In genomic region chr2:186848873-186849578, GRCh38 we compare ENCODE assay signal across 8 cellular contexts. TPM values are rescaled to one million over a fixed set of nuclear protein-coding genes. Genes with fewer than 3 reads are reported as not detected.
A peak's percentile ranks its signal among the peaks of the same experiment; 100 is the strongest.
DNase-seq lines count a peak whose midpoint lies in the region; ATAC-seq, FAIRE-seq and TF ChIP-seq lines count a peak whose summit lies in the region.

A gene with protein sequence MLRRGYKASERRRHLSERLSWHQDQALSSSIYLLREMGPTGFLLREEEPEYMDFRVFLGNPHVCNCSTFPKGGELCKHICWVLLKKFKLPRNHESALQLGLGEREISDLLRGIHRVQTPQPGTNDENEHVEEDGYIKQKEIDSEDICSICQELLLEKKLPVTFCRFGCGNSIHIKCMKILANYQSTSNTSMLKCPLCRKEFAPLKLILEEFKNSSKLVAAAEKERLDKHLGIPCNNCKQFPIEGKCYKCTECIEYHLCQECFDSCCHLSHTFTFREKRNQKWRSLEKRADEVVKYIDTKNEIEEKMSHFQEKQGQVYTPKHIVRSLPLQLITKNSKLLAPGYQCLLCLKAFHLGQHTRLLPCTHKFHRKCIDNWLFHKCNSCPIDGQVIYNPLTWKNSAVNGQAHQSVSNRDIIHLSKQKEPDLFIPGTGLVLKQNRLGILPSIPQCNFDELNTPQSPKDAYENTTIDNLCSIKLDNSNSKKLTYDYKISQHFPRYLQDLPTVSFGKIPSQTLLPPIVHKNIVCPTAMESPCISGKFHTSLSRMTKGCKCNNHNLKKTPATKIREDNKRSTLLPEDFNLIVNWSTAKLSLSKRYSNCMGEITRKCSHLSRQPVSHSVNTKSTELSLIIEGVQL (minus strand): TSS chr2:186849170. CDS start chr2:186849130, 40 bp downstream.

- WGBS in transverse colon (ENCODE audit: low coverage in 1 of 2), 2 donors: 13 to 25% methylated on average over 6 to 39 of the region's 39 CpGs

- peak within 1 kb of the TSS; percentile 71 to 74 for H3K4me3 Mint-ChIP-seq in activated T-cell treated with anti-CD3 and anti-CD28 coated beads, Interleukin-2, amount 50 U/mL, for 72 hours
- H3K4me3 Mint-ChIP-seq in naive thymus-derived CD4-positive, alpha-beta T cell: peak within 1 kb of the TSS; percentile 18 to 76 (median 66)

- peaks cover 20% of the 10 kb centered on the region for H3K27me3 Mint-ChIP-seq in activated T-cell treated with anti-CD3 and anti-CD28 coated beads, Interleukin-2, amount 50 U/mL, for 72 hours (ENCODE audit: low read depth)
- H3K27me3 Mint-ChIP-seq in naive thymus-derived CD4-positive, alpha-beta T cell: peaks cover 16 to 42% (median 27%) of the 10 kb centered on the region in 5 donors

- H3K4me3 ChIP-seq in fibroblast of villous mesenchyme (ENCODE audit: low read depth, low read length): peak within 1 kb of the TSS; percentile 65
- peak within 1 kb of the TSS; percentile 20 for H3K4me3 ChIP-seq in naive thymus-derived CD4-positive, alpha-beta T cell (ENCODE audit: low read length)
- peak within 1 kb of the TSS; percentile 10 to 42 (median 16) for H3K4me3 ChIP-seq in transverse colon

- CTCF ChIA-PET in naive thymus-derived CD4-positive, alpha-beta T cell (lab: Charles Lee): no interaction called here

- DNase-seq in GM12891 (ENCODE audit: insufficient read length, low spot score) (peak; percentile 7), NCI-H2107 (lab: John Stamatoyannopoulos, UW) (peak; percentile 76), fibroblast of villous mesenchyme (ENCODE audit: low read depth) (peak; percentile 86), transverse colon (peak; percentile 13)
- DNase-seq in activated T-cell treated with anti-CD3 and anti-CD28 coated beads, Interleukin-2, amount 50 U/mL, for 72 hours: peak; percentile 28 to 45
- peak in 7 of 9 donors; percentile 0 to 22 (median 10) for DNase-seq in naive thymus-derived CD4-positive, alpha-beta T cell

- intact Hi-C loops in naive thymus-derived CD4-positive, alpha-beta T cell (cut with micrococcal nuclease): no loop called here
- intact Hi-C loops in transverse colon (cut with DNase I; ENCODE audit: low total_unique reads): no loop called here

- TF ChIP-seq POLR2A in GM12891 (IDR thresholded peaks at IDR 0.05; ENCODE audit: low read depth, low read length): no peak
- TF ChIP-seq POLR2A in transverse colon (IDR thresholded peaks at IDR 0.05): no peak

- no peaks in the 10 kb centered on the region for H3K9me3 ChIP-seq in naive thymus-derived CD4-positive, alpha-beta T cell (ENCODE audit: control insufficient read depth in 2 of 3, low read length in 3 of 3)
- no peaks in the 10 kb centered on the region for H3K9me3 ChIP-seq in transverse colon

- peaks cover 9% of the 10 kb centered on the region for H3K4me1 Mint-ChIP-seq in activated T-cell treated with anti-CD3 and anti-CD28 coated beads, Interleukin-2, amount 50 U/mL, for 72 hours (ENCODE audit: low read depth)
- H3K4me1 Mint-ChIP-seq in naive thymus-derived CD4-positive, alpha-beta T cell: peaks cover 0 to 16% (median 12%) of the 10 kb centered on the region in 7 donors

- H3K9me3 Mint-ChIP-seq in activated T-cell treated with anti-CD3 and anti-CD28 coated beads, Interleukin-2, amount 50 U/mL, for 72 hours: no peaks in the 10 kb centered on the region
- H3K9me3 Mint-ChIP-seq in naive thymus-derived CD4-positive, alpha-beta T cell: peaks cover 0 to 16% (median 4%) of the 10 kb centered on the region in 11 donors

- no peak within 1 kb of the TSS for H3K27ac Mint-ChIP-seq in activated T-cell treated with anti-CD3 and anti-CD28 coated beads, Interleukin-2, amount 50 U/mL, for 72 hours
- H3K27ac Mint-ChIP-seq in naive thymus-derived CD4-positive, alpha-beta T cell: peak within 1 kb of the TSS in 1 of 9 donors; percentile 57

- POLR2A ChIA-PET in naive thymus-derived CD4-positive, alpha-beta T cell (lab: Charles Lee): no interaction called here

- no peaks in the 10 kb centered on the region for H3K27me3 ChIP-seq in naive thymus-derived CD4-positive, alpha-beta T cell (ENCODE audit: control insufficient read depth in 2 of 2, insufficient read depth in 2 of 2, low read length in 2 of 2)
- H3K27me3 ChIP-seq in transverse colon: no peaks in the 10 kb centered on the region

- H3K36me3 ChIP-seq in naive thymus-derived CD4-positive, alpha-beta T cell (ENCODE audit: control insufficient read depth in 2 of 3, insufficient read depth in 3 of 3, low read length in 3 of 3): no peaks in the 10 kb centered on the region
- no peaks in the 10 kb centered on the region for H3K36me3 ChIP-seq in transverse colon

- H3K36me3 Mint-ChIP-seq in activated T-cell treated with anti-CD3 and anti-CD28 coated beads, Interleukin-2, amount 50 U/mL, for 72 hours (ENCODE audit: insufficient read depth in 2 of 2): no peaks in the 10 kb centered on the region
- peaks cover 0 to 4% (median 0%) of the 10 kb centered on the region in 5 donors for H3K36me3 Mint-ChIP-seq in naive thymus-derived CD4-positive, alpha-beta T cell

- in situ Hi-C loops in transverse colon (cut with MboI; ENCODE audit: low pct_ligation_motif_present in 1 of 4, low pct_unique_long_range_greater_than_20kb in 1 of 4, low sequenced_read_pairs in 3 of 4): no loop called here

- ATAC-seq in HG02798 (IDR thresholded peaks at IDR 0.05; ENCODE audit: poor library complexity, unreplicated experiment): peak; percentile 71
- ATAC-seq in activated T-cell treated with anti-CD3 and anti-CD28 coated beads, Interleukin-2, amount 50 U/mL, for 72 hours (replicated peaks in 1 of 2): peak; percentile 66 to 85
- ATAC-seq in naive thymus-derived CD4-positive, alpha-beta T cell: peak; percentile 75
- ATAC-seq in GM18517 (IDR thresholded peaks at IDR 0.05; ENCODE audit: unreplicated experiment): no peak

- no peak within 1 kb of the TSS for H3K27ac ChIP-seq in naive thymus-derived CD4-positive, alpha-beta T cell (ENCODE audit: low read depth, low read length)
- H3K27ac ChIP-seq in transverse colon: no peak within 1 kb of the TSS

- no peak for FAIRE-seq in GM12891 (lab: Jason Lieb, UNC)

- no peak for TF ChIP-seq EP300 in transverse colon (IDR thresholded peaks at IDR 0.05; ENCODE audit: low read depth)

- H3K4me1 ChIP-seq in naive thymus-derived CD4-positive, alpha-beta T cell (ENCODE audit: control insufficient read depth in 2 of 2, insufficient read depth in 2 of 2, low read length in 2 of 2): no peaks in the 10 kb centered on the region
- H3K4me1 ChIP-seq in transverse colon: peaks cover 0 to 9% (median 3%) of the 10 kb centered on the region in 4 donors

- TF ChIP-seq CTCF in fibroblast of villous mesenchyme (IDR thresholded peaks at IDR 0.05; ENCODE audit: insufficient read depth, low read depth, low read length): no peak
- TF ChIP-seq CTCF in transverse colon (IDR thresholded peaks at IDR 0.05): no peak

TF ChIP-seq in GM12891, 5 proteins besides CTCF, POLR2A, EP300 and RAD21:
- no peak for TF ChIP-seq TAF1 (IDR thresholded peaks at IDR 0.05; ENCODE audit: low read depth, low read length)
- TF ChIP-seq POU2F2 (IDR thresholded peaks at IDR 0.05; ENCODE audit: low read depth, low read length): no peak
- TF ChIP-seq PAX5 (IDR thresholded peaks at IDR 0.05; ENCODE audit: insufficient read depth, low read length, severe bottlenecking): no peak
- no peak for TF ChIP-seq POLR2AphosphoS5 (IDR thresholded peaks at IDR 0.05; ENCODE audit: low read depth, low read length)
- TF ChIP-seq SPI1 (IDR thresholded peaks at IDR 0.05; ENCODE audit: low read depth, low read length): no peak

RNA-seq across cellular contexts. Expression of the gene that starts here (rescaled TPM):
- not detected for polyA plus RNA-seq in GM12891 (2012; ENCODE audit: low read depth, missing spikeins)
- not detected for total RNA-seq in activated T-cell treated with anti-CD3 and anti-CD28 coated beads, Interleukin-2, amount 50 U/mL, for 72 hours
- 0.43 TPM in 1 of 2 replicates, not detected in the other for total RNA-seq in fibroblast of villous mesenchyme
- not detected for total RNA-seq in naive thymus-derived CD4-positive, alpha-beta T cell
- polyA plus RNA-seq in naive thymus-derived CD4-positive, alpha-beta T cell: not detected
- total RNA-seq in transverse colon: not detected

Comparison
In these comparisons a context has a peak if more than half of its experiments do, and no peak if none do; other contexts are left out.
1. Peak in DNase-seq and ATAC-seq in activated T-cell treated with anti-CD3 and anti-CD28 coated beads, Interleukin-2, amount 50 U/mL, for 72 hours; RNA of the gene not detected or under 1 TPM.
2. Peak in DNase-seq and H3K4me3 ChIP-seq in fibroblast of villous mesenchyme; RNA of the gene not detected or under 1 TPM.
3. Peak in DNase-seq, ATAC-seq and H3K4me3 ChIP-seq in naive thymus-derived CD4-positive, alpha-beta T cell; RNA of the gene not detected or under 1 TPM.
4. Peak in DNase-seq and H3K4me3 ChIP-seq in transverse colon; RNA of the gene not detected or under 1 TPM.
5. DNase-seq: peak in every context shown above with its lines; median percentile 86 in fibroblast of villous mesenchyme; 76 in NCI-H2107; 36 in activated T-cell treated with anti-CD3 and anti-CD28 coated beads, Interleukin-2, amount 50 U/mL, for 72 hours; 13 in transverse colon; 10 in naive thymus-derived CD4-positive, alpha-beta T cell; 7 in GM12891.